In the genomic region with DNA sequence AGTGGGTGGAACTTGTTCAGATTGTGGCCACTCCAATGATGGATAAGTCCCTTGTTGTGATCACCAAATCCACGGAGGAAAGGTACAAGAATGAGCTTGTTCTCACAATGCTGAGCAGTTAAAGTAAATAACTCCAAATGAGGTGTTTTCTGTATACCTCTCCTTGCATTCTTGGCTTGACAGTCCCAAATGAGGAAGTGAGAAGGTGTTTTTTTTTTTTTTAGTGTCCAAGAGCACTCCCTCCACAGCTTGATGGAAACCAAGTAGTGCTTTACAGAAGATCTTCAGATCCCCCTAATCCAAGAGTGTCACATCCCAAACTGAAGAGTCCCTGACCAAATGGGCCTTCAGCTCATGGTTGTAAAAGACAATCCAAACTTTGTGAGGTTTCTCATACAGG, we compare ENCODE assay signal across 24 cellular contexts.
A peak's percentile ranks its signal among the peaks of the same experiment; 100 is the strongest.
DNase-seq lines count a peak whose midpoint lies in the region; ATAC-seq and TF ChIP-seq lines count a peak whose summit lies in the region.
"Had no signal": no experiment of that assay in that cellular context is flagged by ENCODE, and none has a peak within 500 bp of the region (broad histone marks: within the 10 kb centered on the region; RNA-seq: fewer than 3 reads in every experiment).

No MANE protein-coding gene starts in this region.

- H3K36me3 Mint-ChIP-seq in stimulated activated naive B cell treated with anti-CD40 and anti-IgM and Interleukin-4, amounts not matched to agents 10 μg/mL and 1 μg/mL and 100 μg/mL, for 72 hours, result no peaks in the 10 kb centered on the region
- H3K36me3 Mint-ChIP-seq: CD4-positive, CD25-positive, alpha-beta regulatory T cell; stimulated activated memory B cell treated with anti-CD40 and anti-IgM and Interleukin-4, amounts not matched to agents 10 μg/mL and 1 μg/mL and 100 μg/mL, for 72 hours had no signal

- no peaks in the 10 kb centered on the region for H3K9me3 Mint-ChIP-seq in stimulated activated naive B cell treated with anti-CD40 and anti-IgM and Interleukin-4, amounts not matched to agents 10 μg/mL and 1 μg/mL and 100 μg/mL, for 72 hours
- H3K9me3 Mint-ChIP-seq: stimulated activated memory B cell treated with anti-CD40 and anti-IgM and Interleukin-4, amounts not matched to agents 10 μg/mL and 1 μg/mL and 100 μg/mL, for 72 hours had no signal

- intact Hi-C loops in dorsolateral prefrontal cortex (cut with DNase I), result no loop called here

- peaks cover 0 to 65% (median 0%) of the 10 kb centered on the region in 45 donors for H3K27me3 ChIP-seq in dorsolateral prefrontal cortex
- H3K27me3 ChIP-seq: foreskin keratinocyte, tibial artery had no signal

- no peak for DNase-seq in stimulated activated naive B cell treated with anti-CD40 and anti-IgM and Interleukin-4, amounts not matched to agents 10 μg/mL and 1 μg/mL and 100 μg/mL, for 72 hours
- DNase-seq in dorsolateral prefrontal cortex (no peak), amygdala (lab: John Stamatoyannopoulos, UW) (no peak)
- DNase-seq: activated CD4-positive, alpha-beta T cell treated with anti-CD3 and anti-CD28 coated beads, Interleukin-2, amount 50 U/mL, for 4 hours; activated gamma-delta T cell treated with Interleukin-2 at 50 U/mL for 16 hours; amniotic stem cell; CD4-positive, CD25-positive, alpha-beta regulatory T cell; foreskin keratinocyte; H9; hypothalamus; KG1; lower lobe of right lung; NCI-H1092; NCI-H2029 treated with DMSO at 0.1 percent for 48 hours; NCI-H446; T-helper 2 cell; tibial artery had no signal

- H3K4me3 Mint-ChIP-seq in stimulated activated naive B cell treated with anti-CD40 and anti-IgM and Interleukin-4, amounts not matched to agents 10 μg/mL and 1 μg/mL and 100 μg/mL, for 72 hours, result no peak overlapping the region
- H3K4me3 Mint-ChIP-seq: CD4-positive, CD25-positive, alpha-beta regulatory T cell; H9; stimulated activated memory B cell treated with anti-CD40 and anti-IgM and Interleukin-4, amounts not matched to agents 10 μg/mL and 1 μg/mL and 100 μg/mL, for 72 hours had no signal

- ATAC-seq in GM18867 (IDR thresholded peaks at IDR 0.05; ENCODE audit: unreplicated experiment), result peak; percentile 43
- ATAC-seq in GM21717 (IDR thresholded peaks at IDR 0.05; ENCODE audit: unreplicated experiment), result peak; percentile 72
- ATAC-seq in HG03354 (IDR thresholded peaks at IDR 0.05; ENCODE audit: poor library complexity, severe bottlenecking, unreplicated experiment), result peak; percentile 42
- ATAC-seq in stimulated activated naive B cell treated with anti-CD40 and anti-IgM and Interleukin-4, amounts not matched to agents 10 μg/mL and 1 μg/mL and 100 μg/mL, for 72 hours (replicated peaks), result peak; percentile 62 to 73
- ATAC-seq in HG02763 (IDR thresholded peaks at IDR 0.05; ENCODE audit: unreplicated experiment), result no peak
- ATAC-seq: foreskin keratinocyte, lower lobe of right lung had no signal

- H3K4me1 Mint-ChIP-seq in stimulated activated naive B cell treated with anti-CD40 and anti-IgM and Interleukin-4, amounts not matched to agents 10 μg/mL and 1 μg/mL and 100 μg/mL, for 72 hours, result no peaks in the 10 kb centered on the region
- H3K4me1 Mint-ChIP-seq: H9; stimulated activated memory B cell treated with anti-CD40 and anti-IgM and Interleukin-4, amounts not matched to agents 10 μg/mL and 1 μg/mL and 100 μg/mL, for 72 hours had no signal

- H3K4me3 ChIP-seq in dorsolateral prefrontal cortex, result no peak overlapping the region
- H3K4me3 ChIP-seq: lower lobe of right lung, SK-N-MC, tibial artery had no signal

- H3K27me3 Mint-ChIP-seq in stimulated activated naive B cell treated with anti-CD40 and anti-IgM and Interleukin-4, amounts not matched to agents 10 μg/mL and 1 μg/mL and 100 μg/mL, for 72 hours, result peaks cover 8 to 15% of the 10 kb centered on the region in 2 donors
- H3K27me3 Mint-ChIP-seq: progenitor cell of endocrine pancreas had no signal

- no peak overlapping the region for H3K27ac ChIP-seq in dorsolateral prefrontal cortex
- H3K27ac ChIP-seq: foreskin keratinocyte, lower lobe of right lung, SK-N-MC, tibial artery had no signal

- H3K27ac Mint-ChIP-seq in stimulated activated naive B cell treated with anti-CD40 and anti-IgM and Interleukin-4, amounts not matched to agents 10 μg/mL and 1 μg/mL and 100 μg/mL, for 72 hours, result no peak overlapping the region
- H3K27ac Mint-ChIP-seq: CD4-positive, CD25-positive, alpha-beta regulatory T cell; H9; progenitor cell of endocrine pancreas; stimulated activated memory B cell treated with anti-CD40 and anti-IgM and Interleukin-4, amounts not matched to agents 10 μg/mL and 1 μg/mL and 100 μg/mL, for 72 hours had no signal

- no peak for TF ChIP-seq CTCF in dorsolateral prefrontal cortex (IDR thresholded peaks at IDR 0.05 in 54 of 56, conservative IDR thresholded peaks at IDR 0.05 in 2 of 56; ENCODE audit: low read depth in 1 of 56, partially characterized antibody in 56 of 56)
